In genomic region chr16:68021490-68021889, GRCh38 we compare ENCODE assay signal across 12 cellular contexts. TPM values are rescaled to one million over a fixed set of nuclear protein-coding genes. Genes with fewer than 3 reads are reported as not detected.
DNase-seq lines count a peak whose midpoint lies in the region; ATAC-seq and TF ChIP-seq lines count a peak whose summit lies in the region.
"Had no signal": no experiment of that assay in that cellular context is flagged by ENCODE, and none has a peak within 500 bp of the region (broad histone marks: within the 10 kb centered on the region; RNA-seq: fewer than 3 reads in every experiment).

No MANE protein-coding gene starts in this region.

- H3K27me3 ChIP-seq in iPS-15b (ENCODE audit: control insufficient read depth, insufficient read depth, low read length) = no peaks in the 10 kb centered on the region
- no peaks in the 10 kb centered on the region for H3K27me3 ChIP-seq in smooth muscle cell (ENCODE audit: low read depth)
- no peaks in the 10 kb centered on the region for H3K27me3 ChIP-seq in effector memory CD4-positive, alpha-beta T cell (replicated peaks; ENCODE audit: control insufficient read depth, insufficient read depth, low read length, poor library complexity, severe bottlenecking)
- H3K27me3 ChIP-seq: cardiac muscle cell, pancreas had no signal

- peaks cover 11% of the 10 kb centered on the region for H3K79me2 ChIP-seq in smooth muscle cell (ENCODE audit: low read depth)

- intact Hi-C loops in activated CD4-positive, alpha-beta T cell treated with anti-CD3 and anti-CD28 coated beads, Interleukin-2, amount 10 ng/mL, durations not matched to agents 24 days and 14 days (cut with micrococcal nuclease) = loop anchor here (5.0 kb wide), 1 partner anchor 84 kb away; the partner anchor contains the start of gene PSMB10

- H3K4me2 ChIP-seq in smooth muscle cell = peak overlapping the region; percentile 94

- H3K27me3 Mint-ChIP-seq in activated CD4-positive, alpha-beta T cell treated with anti-CD3 and anti-CD28 coated beads, Interleukin-2, amount 10 ng/mL, durations not matched to agents 24 days and 14 days = no peaks in the 10 kb centered on the region
- no peaks in the 10 kb centered on the region for H3K27me3 Mint-ChIP-seq in T-helper 17 cell

- H3K27ac Mint-ChIP-seq in activated CD4-positive, alpha-beta T cell treated with anti-CD3 and anti-CD28 coated beads, Interleukin-2, amount 10 ng/mL, durations not matched to agents 24 days and 14 days = peak overlapping the region; percentile 96
- peak overlapping the region; percentile 47 for H3K27ac Mint-ChIP-seq in T-helper 17 cell

- ATAC-seq in T-helper 17 cell = no peak
- ATAC-seq in GM21360 (IDR thresholded peaks at IDR 0.05; ENCODE audit: unreplicated experiment) = no peak
- no peak for ATAC-seq in HG02798 (IDR thresholded peaks at IDR 0.05; ENCODE audit: poor library complexity, unreplicated experiment)

- peak overlapping the region; percentile 95 for H3K4me3 Mint-ChIP-seq in activated CD4-positive, alpha-beta T cell treated with anti-CD3 and anti-CD28 coated beads, Interleukin-2, amount 10 ng/mL, durations not matched to agents 24 days and 14 days
- H3K4me3 Mint-ChIP-seq in T-helper 17 cell = peak overlapping the region; percentile 100

- no peaks in the 10 kb centered on the region for H3F3A ChIP-seq in smooth muscle cell (ENCODE audit: low read depth)

- peaks cover 6% of the 10 kb centered on the region for H3K4me1 ChIP-seq in iPS-15b (ENCODE audit: control insufficient read depth, insufficient read depth, low read length)
- peaks cover 4% of the 10 kb centered on the region for H3K4me1 ChIP-seq in smooth muscle cell (ENCODE audit: low read depth)
- peaks cover 21% of the 10 kb centered on the region for H3K4me1 ChIP-seq in effector memory CD4-positive, alpha-beta T cell (ENCODE audit: control insufficient read depth, insufficient read depth, low read length, poor library complexity, severe bottlenecking)

- no peaks in the 10 kb centered on the region for H4K20me1 ChIP-seq in smooth muscle cell (ENCODE audit: low read depth)

- no peak for DNase-seq in activated CD4-positive, alpha-beta T cell treated with anti-CD3 and anti-CD28 coated beads, Interleukin-2, amount 10 ng/mL, durations not matched to agents 24 days and 14 days
- DNase-seq in activated CD4-positive, alpha-beta T cell treated with anti-CD3 and anti-CD28 coated beads for 1 hour = no peak
- DNase-seq in T-helper 17 cell = no peak
- DNase-seq in smooth muscle cell (lab: John Stamatoyannopoulos, UW; ENCODE audit: unreplicated experiment) = no peak
- DNase-seq in effector memory CD4-positive, alpha-beta T cell = no peak
- DNase-seq: hippocampal formation, NCI-H146, pancreas had no signal

- no peak for TF ChIP-seq CTCF in smooth muscle cell (IDR thresholded peaks at IDR 0.05; ENCODE audit: borderline replicate concordance, insufficient read depth, poor library complexity, severe bottlenecking)

- 95% methylated on average over 10 of the region's 10 CpGs for WGBS in smooth muscle cell (ENCODE audit: low lambda C conversion rate)

- no peaks in the 10 kb centered on the region for H3K9me3 ChIP-seq in T-helper 17 cell (ENCODE audit: control insufficient read depth, low read length, poor library complexity, severe bottlenecking)
- no peaks in the 10 kb centered on the region for H3K9me3 ChIP-seq in iPS-15b (ENCODE audit: control insufficient read depth, insufficient read depth, low read length)
- H3K9me3 ChIP-seq in smooth muscle cell (replicated peaks; ENCODE audit: low read depth) = no peaks in the 10 kb centered on the region
- H3K9me3 ChIP-seq in effector memory CD4-positive, alpha-beta T cell (ENCODE audit: control insufficient read depth, low read length) = no peaks in the 10 kb centered on the region
- H3K9me3 ChIP-seq: pancreas had no signal

- H2AFZ ChIP-seq in smooth muscle cell (ENCODE audit: low read depth) = no peak overlapping the region

- peak overlapping the region; percentile 100 for H3K4me3 ChIP-seq in iPS-15b (ENCODE audit: low read depth, low read length)
- no peak overlapping the region for H3K4me3 ChIP-seq in smooth muscle cell
- H3K4me3 ChIP-seq in effector memory CD4-positive, alpha-beta T cell (ENCODE audit: insufficient read depth, low read depth, low read length, poor library complexity, severe bottlenecking) = no peak overlapping the region

- peaks cover 3% of the 10 kb centered on the region for H3K36me3 ChIP-seq in iPS-15b (ENCODE audit: control insufficient read depth, insufficient read depth, low read length)
- no peaks in the 10 kb centered on the region for H3K36me3 ChIP-seq in smooth muscle cell (ENCODE audit: low read depth)
- peaks cover 8% of the 10 kb centered on the region for H3K36me3 ChIP-seq in effector memory CD4-positive, alpha-beta T cell (ENCODE audit: control insufficient read depth, insufficient read depth, low read length)
- H3K36me3 ChIP-seq: cardiac muscle cell, pancreas had no signal

- H3K9me3 Mint-ChIP-seq in activated CD4-positive, alpha-beta T cell treated with anti-CD3 and anti-CD28 coated beads, Interleukin-2, amount 10 ng/mL, durations not matched to agents 24 days and 14 days = no peaks in the 10 kb centered on the region

- H3K4me1 Mint-ChIP-seq in activated CD4-positive, alpha-beta T cell treated with anti-CD3 and anti-CD28 coated beads, Interleukin-2, amount 10 ng/mL, durations not matched to agents 24 days and 14 days = peaks cover 21% of the 10 kb centered on the region
- peaks cover 18% of the 10 kb centered on the region for H3K4me1 Mint-ChIP-seq in T-helper 17 cell

- H3K9ac ChIP-seq in iPS-15b (ENCODE audit: low read depth, low read length) = no peak overlapping the region
- no peak overlapping the region for H3K9ac ChIP-seq in smooth muscle cell (ENCODE audit: low read depth)

- peaks cover 23% of the 10 kb centered on the region for H3K36me3 Mint-ChIP-seq in activated CD4-positive, alpha-beta T cell treated with anti-CD3 and anti-CD28 coated beads, Interleukin-2, amount 10 ng/mL, durations not matched to agents 24 days and 14 days (ENCODE audit: low read depth)
- peaks cover 3% of the 10 kb centered on the region for H3K36me3 Mint-ChIP-seq in T-helper 17 cell (ENCODE audit: low read depth)

- no peak overlapping the region for H3K27ac ChIP-seq in smooth muscle cell (ENCODE audit: low read depth)
- no peak overlapping the region for H3K27ac ChIP-seq in effector memory CD4-positive, alpha-beta T cell (ENCODE audit: insufficient read depth, low read length, poor library complexity, severe bottlenecking)

RNA-seq across cellular contexts. Expression of gene DDX28, which starts 1.5 kb away (rescaled TPM):
- 23.9 and 26.1 TPM in 2 replicates for total RNA-seq in activated CD4-positive, alpha-beta T cell treated with anti-CD3 and anti-CD28 coated beads, Interleukin-2, amount 10 ng/mL, durations not matched to agents 24 days and 14 days
- 10 to 100 TPM; 13.2 to 14.8 TPM for total RNA-seq in T-helper 17 cell
- total RNA-seq in smooth muscle cell = 6.0 and 6.7 TPM in 2 replicates
- 7.0 and 9.0 TPM in 2 replicates for polyA plus RNA-seq in smooth muscle cell

RNA-seq across cellular contexts. Expression of gene DUS2, which starts 1.6 kb away (rescaled TPM):
- 35.3 and 42.6 TPM in 2 replicates for total RNA-seq in activated CD4-positive, alpha-beta T cell treated with anti-CD3 and anti-CD28 coated beads, Interleukin-2, amount 10 ng/mL, durations not matched to agents 24 days and 14 days
- total RNA-seq in T-helper 17 cell = 10 to 100 TPM; 12.0 to 12.3 TPM
- 9.5 and 12.1 TPM in 2 replicates for total RNA-seq in smooth muscle cell
- polyA plus RNA-seq in smooth muscle cell = 23.5 and 25.6 TPM in 2 replicates

RNA-seq across cellular contexts. Expression of gene DPEP2NB, which starts 5.8 kb away (rescaled TPM):
- total RNA-seq in activated CD4-positive, alpha-beta T cell treated with anti-CD3 and anti-CD28 coated beads, Interleukin-2, amount 10 ng/mL, durations not matched to agents 24 days and 14 days = not detected in 2 replicates
- not detected for total RNA-seq in T-helper 17 cell
- total RNA-seq in smooth muscle cell = not detected in 2 replicates
- polyA plus RNA-seq in smooth muscle cell = not detected in 2 replicates
- total RNA-seq: cardiac muscle cell, pancreas had no signal
- polyA plus RNA-seq: cardiac muscle cell, pancreas had no signal

RNA-seq across cellular contexts. Expression of gene DPEP2, which starts 22.2 kb away (rescaled TPM):
- 1.7 and 2.3 TPM in 2 replicates for total RNA-seq in activated CD4-positive, alpha-beta T cell treated with anti-CD3 and anti-CD28 coated beads, Interleukin-2, amount 10 ng/mL, durations not matched to agents 24 days and 14 days
- total RNA-seq in T-helper 17 cell (10 to 100 TPM; 42.7 to 51.2 TPM), smooth muscle cell (not detected in 2 replicates)
- polyA plus RNA-seq in smooth muscle cell = not detected in 2 replicates
- total RNA-seq: cardiac muscle cell had no signal
- polyA plus RNA-seq: cardiac muscle cell had no signal

RNA-seq across cellular contexts. Expression of gene DPEP3, which starts 41.2 kb away (rescaled TPM):
- total RNA-seq in activated CD4-positive, alpha-beta T cell treated with anti-CD3 and anti-CD28 coated beads, Interleukin-2, amount 10 ng/mL, durations not matched to agents 24 days and 14 days = not detected in 2 replicates
- under 1 TPM; 0.22 to 0.68 TPM for total RNA-seq in T-helper 17 cell
- not detected in 2 replicates for total RNA-seq in smooth muscle cell
- not detected in 2 replicates for polyA plus RNA-seq in smooth muscle cell
- total RNA-seq: cardiac muscle cell had no signal
- polyA plus RNA-seq: pancreas had no signal
